In the genomic region with DNA sequence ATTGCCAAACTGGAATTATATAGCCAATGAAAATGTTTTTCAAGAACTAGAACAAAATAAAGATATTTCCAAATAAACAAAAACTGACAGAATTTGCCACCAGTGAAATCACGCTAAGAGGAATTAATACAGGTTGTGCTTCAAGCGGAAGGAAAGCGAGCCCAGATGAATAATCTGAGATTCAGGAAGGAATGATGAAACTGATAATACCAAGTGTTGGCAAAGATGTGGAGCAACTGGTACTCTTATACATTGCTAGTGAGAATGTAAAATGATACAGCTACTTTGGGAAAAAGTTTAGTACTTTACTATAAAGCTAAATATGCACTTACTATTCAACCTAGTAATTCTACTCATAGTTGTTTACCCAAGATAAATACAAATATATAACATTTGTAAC, we compare ENCODE assay signal across 39 cellular contexts. TPM values are rescaled to one million over a fixed set of nuclear protein-coding genes. Genes with fewer than 3 reads are reported as not detected.
"Had no signal": no experiment of that assay in that cellular context is flagged by ENCODE, and none has a peak within 500 bp of the region (broad histone marks: within the 10 kb centered on the region; RNA-seq: fewer than 3 reads in every experiment).

No MANE protein-coding gene starts in this region.

- DNase-seq: Karpas-422, Kasumi-1, MG63, MM.1S, MV-4-11, NCI-H1048, NCI-H1092, NCI-H1092 treated with DMSO at 0.1 percent for 48 hours, NCI-H1105, NCI-H1105 treated with DMSO at 0.1 percent for 48 hours, NCI-H1417, NCI-H1417 treated with DMSO at 0.1 percent for 48 hours, NCI-H1436, NCI-H1436 treated with DMSO at 0.1 percent for 48 hours, NCI-H146, NCI-H1694, NCI-H1694 treated with DMSO at 0.1 percent for 48 hours, NCI-H187, NCI-H187 treated with DMSO at 0.1 percent for 48 hours, NCI-H1930, NCI-H2029, NCI-H2029 treated with DMSO at 0.1 percent for 48 hours, NCI-H2081, NCI-H2081 treated with DMSO at 0.1 percent for 48 hours, NCI-H2107, NCI-H2171, NCI-H2171 treated with DMSO at 0.1 percent for 48 hours, NCI-H2227 treated with DMSO at 0.1 percent for 48 hours, NCI-H226, NCI-H345, NCI-H446, NCI-H446 treated with DMSO at 0.1 percent for 48 hours, NCI-H510A, NCI-H510A treated with DMSO at 0.1 percent for 48 hours, NCI-H524 had no signal

- H3K36me3 ChIP-seq: MG63 had no signal

- H3K9me3 ChIP-seq: MG63 had no signal

- H3K4me3 ChIP-seq: MG63 had no signal

RNA-seq across cellular contexts. Expression of a gene that starts 30.8 kb away (rescaled TPM):
- total RNA-seq: LHCN-M2, M059J, MCF 10A, NCI-H460 had no signal

RNA-seq across cellular contexts. Expression of a gene that starts 42.1 kb away (rescaled TPM):
- total RNA-seq: LHCN-M2, M059J, MCF 10A, NCI-H460 had no signal
